ENCODE assay signal across 8 cellular contexts in the genomic region with DNA sequence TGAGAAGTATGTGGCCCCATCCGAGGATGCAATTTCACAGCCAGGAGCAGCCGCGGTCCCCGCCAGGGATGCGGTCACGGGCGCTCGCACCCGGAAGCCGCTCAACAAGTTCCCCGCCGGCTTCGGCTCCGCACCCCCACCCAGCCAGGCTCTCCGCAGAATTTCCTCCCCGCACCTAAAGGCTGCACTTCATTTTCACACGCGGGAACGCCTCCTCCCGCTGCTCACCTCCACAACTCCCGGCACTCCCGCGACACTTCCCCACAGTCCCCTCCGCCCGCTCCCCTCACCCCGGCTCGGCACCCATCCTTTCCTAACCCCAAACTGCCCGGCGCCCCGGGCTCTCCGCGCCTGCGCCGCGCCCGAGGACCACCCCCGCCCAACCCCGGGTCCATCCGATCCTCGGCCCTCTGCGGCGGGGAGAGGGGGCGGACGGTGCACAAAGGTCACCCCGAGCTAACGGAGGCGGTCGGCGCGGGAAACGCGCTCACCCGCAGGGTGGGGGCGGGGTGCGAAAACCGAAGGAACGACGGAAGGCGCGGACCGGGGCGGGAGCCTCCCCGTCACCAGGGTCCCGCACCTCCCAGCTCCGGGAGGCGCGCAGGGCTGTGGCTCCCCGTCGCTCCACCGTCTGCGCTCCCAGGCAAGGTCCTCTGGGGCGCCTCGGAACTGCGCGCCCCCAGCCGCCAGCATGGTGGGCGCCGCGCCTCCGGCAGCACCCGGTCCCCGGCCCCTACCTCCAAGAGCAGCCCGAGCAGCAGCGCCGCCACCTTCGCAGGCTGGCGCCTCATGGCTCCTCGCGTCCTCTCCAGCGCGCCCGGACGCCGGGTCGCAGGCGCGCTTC. TPM values are rescaled to one million over a fixed set of nuclear protein-coding genes. Genes with fewer than 3 reads are reported as not detected.
A peak's percentile ranks its signal among the peaks of the same experiment; 100 is the strongest.
DNase-seq lines count a peak whose midpoint lies in the region; ATAC-seq and TF ChIP-seq lines count a peak whose summit lies in the region.

No MANE protein-coding gene starts in this region.

- CTCF ChIA-PET in naive thymus-derived CD4-positive, alpha-beta T cell (lab: Charles Lee) = interaction anchor here (1.2 to 1.4 kb wide), 2 partner anchors 10 to 22 kb away, joined by 4 to 6 read pairs; no protein-coding TSS in a partner anchor

- no peaks in the 10 kb centered on the region for H3K9me3 ChIP-seq in naive thymus-derived CD4-positive, alpha-beta T cell (ENCODE audit: control insufficient read depth in 2 of 3, low read length in 3 of 3)

- peak overlapping the region; percentile 71 for H3K27ac ChIP-seq in naive thymus-derived CD4-positive, alpha-beta T cell (ENCODE audit: low read depth, low read length)

- H3K4me3 ChIP-seq in naive thymus-derived CD4-positive, alpha-beta T cell (ENCODE audit: low read length) = peak overlapping the region; percentile 69

- no peaks in the 10 kb centered on the region for H3K27me3 ChIP-seq in naive thymus-derived CD4-positive, alpha-beta T cell (ENCODE audit: control insufficient read depth in 2 of 2, insufficient read depth in 2 of 2, low read length in 2 of 2)

- peaks cover 54 to 74% (median 68%) of the 10 kb centered on the region in 7 donors for H3K4me1 Mint-ChIP-seq in naive thymus-derived CD4-positive, alpha-beta T cell

- peak; percentile 18 for TF ChIP-seq POLR2A in erythroblast (IDR thresholded peaks at IDR 0.05; ENCODE audit: low read length)

- peaks cover 0 to 8% (median 0%) of the 10 kb centered on the region in 5 donors for H3K36me3 Mint-ChIP-seq in naive thymus-derived CD4-positive, alpha-beta T cell

- peak overlapping the region; percentile 85 to 94 (median 91) for H3K27ac Mint-ChIP-seq in naive thymus-derived CD4-positive, alpha-beta T cell

- H3K9me3 Mint-ChIP-seq in naive thymus-derived CD4-positive, alpha-beta T cell = peaks cover 0 to 4% (median 0%) of the 10 kb centered on the region in 11 donors

- peak; percentile 68 for DNase-seq in AG08396 (ENCODE audit: low spot score)
- DNase-seq in NOMO-1 treated with dmso at 0.1 percent for 144 hours (lab: John Stamatoyannopoulos, UW; ENCODE audit: unreplicated experiment) = peak; percentile 21
- DNase-seq in activated T-cell treated with anti-CD3 and anti-CD28 coated beads for 48 hours (ENCODE audit: low read depth) = peak; percentile 60
- DNase-seq in erythroblast (lab: John Stamatoyannopoulos, UW) = peak; percentile 59 to 66
- DNase-seq in naive thymus-derived CD4-positive, alpha-beta T cell = peak; percentile 52 to 78 (median 66)
- peak; percentile 8 for DNase-seq in superior temporal gyrus (ENCODE audit: extremely low spot score)

- intact Hi-C loops in naive thymus-derived CD4-positive, alpha-beta T cell (cut with micrococcal nuclease) = loop anchor here (1.0 to 5.0 kb wide), 17 partner anchors 12 to 814 kb away; a partner anchor contains a TSS

- H3K4me1 ChIP-seq in naive thymus-derived CD4-positive, alpha-beta T cell (ENCODE audit: control insufficient read depth in 2 of 2, insufficient read depth in 2 of 2, low read length in 2 of 2) = peaks cover 49 to 51% of the 10 kb centered on the region in 2 donors

- peak overlapping the region; percentile 87 to 98 (median 92) for H3K4me3 Mint-ChIP-seq in naive thymus-derived CD4-positive, alpha-beta T cell

- POLR2A ChIA-PET in naive thymus-derived CD4-positive, alpha-beta T cell (lab: Charles Lee) = interaction anchor here (0.6 to 5.2 kb wide), 12 partner anchors 10 to 480 kb away, joined by 4 to 40 read pairs (median 4); a partner anchor contains a TSS

- H3K36me3 ChIP-seq in naive thymus-derived CD4-positive, alpha-beta T cell (ENCODE audit: control insufficient read depth in 2 of 3, insufficient read depth in 3 of 3, low read length in 3 of 3) = peaks cover 0 to 7% (median 0%) of the 10 kb centered on the region in 3 experiments

- no peaks in the 10 kb centered on the region for H3K27me3 Mint-ChIP-seq in naive thymus-derived CD4-positive, alpha-beta T cell

- ATAC-seq in GM18861 (IDR thresholded peaks at IDR 0.05; ENCODE audit: unreplicated experiment) = peak; percentile 13
- ATAC-seq in HG03095 (IDR thresholded peaks at IDR 0.05; ENCODE audit: unreplicated experiment) = peak; percentile 12
- ATAC-seq in naive thymus-derived CD4-positive, alpha-beta T cell = peak; percentile 55

RNA-seq across cellular contexts. Expression of a gene that starts 0.5 kb away (rescaled TPM):
- 100 to 1,000 TPM in 1 of 5 experiments, 10 to 100 TPM in 4; 66.2 to 111 (median 82.0) TPM for total RNA-seq in naive thymus-derived CD4-positive, alpha-beta T cell
- 10 to 100 TPM; 33.6 to 35.0 TPM for polyA plus RNA-seq in naive thymus-derived CD4-positive, alpha-beta T cell

Comparison
In these comparisons a context has a peak if more than half of its experiments do, and no peak if none do; other contexts are left out.
1. Peak in every context shown above with its lines: DNase-seq, ATAC-seq, H3K4me3 ChIP-seq and H3K27ac ChIP-seq.
2. DNase-seq: peak in every context shown above with its lines; median percentile 68 in AG08396; 66 in naive thymus-derived CD4-positive, alpha-beta T cell; 62 in erythroblast; 60 in activated T-cell treated with anti-CD3 and anti-CD28 coated beads for 48 hours; 21 in NOMO-1 treated with dmso at 0.1 percent for 144 hours; 8 in superior temporal gyrus.